In the genomic region with DNA sequence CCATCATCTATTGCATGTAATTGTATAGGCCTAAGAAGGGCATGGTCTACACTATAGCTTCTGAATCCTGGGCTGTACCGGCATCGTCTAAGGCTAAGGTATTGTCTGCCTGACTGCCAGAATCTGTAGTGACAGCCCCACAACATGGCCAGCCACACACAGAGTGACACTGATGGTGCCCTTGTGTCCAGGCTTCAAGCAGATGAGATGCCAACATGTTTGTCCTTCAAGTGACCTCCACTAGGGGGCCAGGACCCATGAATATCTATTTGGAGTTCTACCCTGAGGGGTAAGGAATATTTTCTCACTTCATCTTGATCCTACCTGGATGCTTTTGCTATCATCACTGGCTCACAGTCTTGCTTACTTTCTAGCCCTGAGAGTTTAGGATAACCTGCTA, we compare ENCODE assay signal across 11 cellular contexts. TPM values are rescaled to one million over a fixed set of nuclear protein-coding genes. Genes with fewer than 3 reads are reported as not detected.
DNase-seq lines count a peak whose midpoint lies in the region; ATAC-seq, FAIRE-seq and TF ChIP-seq lines count a peak whose summit lies in the region.
"Had no signal": no experiment of that assay in that cellular context is flagged by ENCODE, and none has a peak within 500 bp of the region (broad histone marks: within the 10 kb centered on the region; RNA-seq: fewer than 3 reads in every experiment).

No MANE protein-coding gene starts in this region.

- peak; percentile 40 for TF ChIP-seq CTCF in A549 (IDR thresholded peaks at IDR 0.05)
- TF ChIP-seq CTCF in DOHH2 (IDR thresholded peaks at IDR 0.05; ENCODE audit: low read depth, low read length, poor library complexity, severe bottlenecking) = peak; percentile 82
- peak; percentile 45 for TF ChIP-seq CTCF in fibroblast of villous mesenchyme (IDR thresholded peaks at IDR 0.05; ENCODE audit: insufficient read depth, low read depth, low read length)
- TF ChIP-seq CTCF in gastroesophageal sphincter (IDR thresholded peaks at IDR 0.05) = no peak
- TF ChIP-seq CTCF in gastrocnemius medialis (IDR thresholded peaks at IDR 0.05 in 4 of 5, conservative IDR thresholded peaks at IDR 0.05 in 1 of 5) = no peak

- H3K27me3 ChIP-seq in DOHH2 (ENCODE audit: control insufficient read depth, low read length) (peaks cover 6% of the 10 kb centered on the region; the same call in 1 of the 2 replicates), gastroesophageal sphincter (no peaks in the 10 kb centered on the region), MG63 (no peaks in the 10 kb centered on the region), gastrocnemius medialis (no peaks in the 10 kb centered on the region)

- TF ChIP-seq EP300 in A549 (IDR thresholded peaks at IDR 0.05) (no peak), gastroesophageal sphincter (IDR thresholded peaks at IDR 0.05) (no peak)

- peak; percentile 27 to 41; a peak in 2 of 5 replicates for TF ChIP-seq RAD21 in A549 (conservative IDR thresholded peaks at IDR 0.05 in 1 of 2, IDR thresholded peaks at IDR 0.05 in 1 of 2)

- no peaks in the 10 kb centered on the region for H3F3A ChIP-seq in DOHH2 (ENCODE audit: control insufficient read depth, insufficient read depth)

- H3K9me3 ChIP-seq in A549 = no peaks in the 10 kb centered on the region
- no peaks in the 10 kb centered on the region for H3K9me3 ChIP-seq in DOHH2 (ENCODE audit: control insufficient read depth, insufficient read depth, low read length)
- no peaks in the 10 kb centered on the region for H3K9me3 ChIP-seq in gastroesophageal sphincter
- no peaks in the 10 kb centered on the region for H3K9me3 ChIP-seq in MG63
- no peaks in the 10 kb centered on the region for H3K9me3 ChIP-seq in gastrocnemius medialis

- CTCF ChIA-PET in A549 (lab: Yijun Ruan, JAX) = no interaction called here

- ATAC-seq in A549 (peak; percentile 44 to 77; a peak in 4 of 6 replicates), gastroesophageal sphincter (no peak), gastrocnemius medialis (no peak), HG03039 (IDR thresholded peaks at IDR 0.05; ENCODE audit: unreplicated experiment) (no peak)

- WGBS in A549 (ENCODE audit: missing lambda C conversion rate) = 75% methylated on average over 2 of the region's 2 CpGs
- 100% methylated on average over 1 of the region's 2 CpGs; no CpG with 5 or more reads in 1 of the 2 donors for WGBS in gastroesophageal sphincter (ENCODE audit: low coverage in 1 of 2), 2 donors

- intact Hi-C loops in gastrocnemius medialis (cut with DNase I; ENCODE audit: low total_unique reads) = no loop called here

- no peak for FAIRE-seq in A549 (lab: Jason Lieb, UNC)
- FAIRE-seq: G401.6 had no signal

- H3K4me1 ChIP-seq in A549 (peaks cover 12% of the 10 kb centered on the region), DOHH2 (ENCODE audit: control insufficient read depth, low read length) (no peaks in the 10 kb centered on the region), gastroesophageal sphincter (no peaks in the 10 kb centered on the region), gastrocnemius medialis (peaks cover 0 to 16% of the 10 kb centered on the region in 2 donors)

- no peak overlapping the region for H3K4me3 ChIP-seq in A549
- no peak overlapping the region for H3K4me3 ChIP-seq in DOHH2 (ENCODE audit: low read length)
- no peak overlapping the region for H3K4me3 ChIP-seq in fibroblast of villous mesenchyme (ENCODE audit: low read depth, low read length)
- H3K4me3 ChIP-seq in gastroesophageal sphincter = no peak overlapping the region
- H3K4me3 ChIP-seq in MG63 = no peak overlapping the region
- H3K4me3 ChIP-seq in gastrocnemius medialis = no peak overlapping the region

- peak; percentile 26 to 29 for DNase-seq in A549 (ENCODE audit: low read depth in 1 of 2, low spot score in 1 of 2)
- peak; percentile 67 for DNase-seq in OCI-M1 (lab: John Stamatoyannopoulos, UW)
- no peak for DNase-seq in fibroblast of villous mesenchyme (ENCODE audit: low read depth)
- no peak for DNase-seq in MG63
- no peak for DNase-seq in gastrocnemius medialis
- DNase-seq: caudate nucleus had no signal

- no peak for TF ChIP-seq POLR2A in A549 (IDR thresholded peaks at IDR 0.05; ENCODE audit: low read length)
- TF ChIP-seq POLR2A in gastroesophageal sphincter (IDR thresholded peaks at IDR 0.05) = no peak
- no peak for TF ChIP-seq POLR2A in gastrocnemius medialis (IDR thresholded peaks at IDR 0.05)

- no peak overlapping the region for H3K4me2 ChIP-seq in A549
- H3K4me2 ChIP-seq in DOHH2 (ENCODE audit: low read length) = no peak overlapping the region

- POLR2A ChIA-PET in A549 (lab: Yijun Ruan, JAX) = no interaction called here

- in situ Hi-C loops in gastrocnemius medialis (cut with MboI; ENCODE audit: low sequenced_read_pairs in 4 of 4) = no loop called here

- H3K79me2 ChIP-seq in DOHH2 (ENCODE audit: control insufficient read depth, low read length) = no peaks in the 10 kb centered on the region

- H3K27ac ChIP-seq in A549 (no peak overlapping the region), DOHH2 (ENCODE audit: low read depth, low read length) (no peak overlapping the region), gastroesophageal sphincter (no peak overlapping the region), gastrocnemius medialis (no peak overlapping the region)

- H4K20me1 ChIP-seq in DOHH2 (ENCODE audit: control insufficient read depth, insufficient read depth, low read depth, low read length) = no peaks in the 10 kb centered on the region

- H3K36me3 ChIP-seq in DOHH2 (ENCODE audit: control insufficient read depth, low read length) = no peaks in the 10 kb centered on the region
- peaks cover 0 to 19% of the 10 kb centered on the region in 2 donors for H3K36me3 ChIP-seq in gastroesophageal sphincter
- no peaks in the 10 kb centered on the region for H3K36me3 ChIP-seq in MG63
- H3K36me3 ChIP-seq in gastrocnemius medialis = no peaks in the 10 kb centered on the region

- no peaks in the 10 kb centered on the region for H3K9me2 ChIP-seq in DOHH2 (replicated peaks; ENCODE audit: control insufficient read depth, low read length)

TF ChIP-seq in A549, 52 proteins besides CTCF, POLR2A, EP300 and RAD21:
- TF ChIP-seq TFCP2L1 (CRISPR knock-in tag; IDR thresholded peaks at IDR 0.05) (no peak), JUN (IDR thresholded peaks at IDR 0.05) (no peak), SMC3 (IDR thresholded peaks at IDR 0.05) (0 out of 3 replicates have a peak, but pooled peaks have one; percentile 38), HEYL (CRISPR knock-in tag; IDR thresholded peaks at IDR 0.05) (no peak)
TF ChIP-seq in A549: peak in this region for 1.

RNA-seq across cellular contexts. Expression of gene CYP3A7, which starts 1.5 kb away (rescaled TPM):
- polyA plus RNA-seq in A549 (2011; rRNA removed) (0.16 and 0.34 TPM in 2 replicates), A549 (2017; fragmentation: RNase III; extraction: RNeasy Plus Mini Kit Qiagen cat#74134 plus additional on column Dnase treatment) (0.14 TPM in 1 of 3 replicates, not detected in the others)
- polyA plus RNA-seq in A549 (2012; cell fraction: cytosol; rRNA removed) = not detected in 2 replicates
- not detected in 2 replicates for polyA plus RNA-seq in A549 (2012; cell fraction: nucleus; rRNA removed)
- polyA minus RNA-seq in A549 (2011; rRNA and poly(A)+ RNA removed) = not detected in 2 replicates
- total RNA-seq in fibroblast of villous mesenchyme (not detected in 2 replicates), gastroesophageal sphincter (not detected), gastrocnemius medialis (1 to 10 TPM in 1 of 4 donors, under 1 TPM in 1, not detected in 2; 0.26 to 1.7 TPM)
- total RNA-seq in MG63 (2014; rRNA removed; shearing (Covaris generic); ENCODE audit: low replicate concordance) = not detected in 2 replicates
- total RNA-seq: renal cortical epithelial cell had no signal

RNA-seq across cellular contexts. Expression of gene CYP3A4, which starts 50.5 kb away (rescaled TPM):
- not detected in 2 replicates for polyA plus RNA-seq in A549 (2011; rRNA removed)
- not detected in 2 replicates for polyA plus RNA-seq in A549 (2012; cell fraction: cytosol; rRNA removed)
- polyA plus RNA-seq in A549 (2012; cell fraction: nucleus; rRNA removed) = not detected in 2 replicates
- 0.03 TPM in 1 of 3 replicates, not detected in the others for polyA plus RNA-seq in A549 (2017; fragmentation: RNase III; extraction: RNeasy Plus Mini Kit Qiagen cat#74134 plus additional on column Dnase treatment)
- not detected in 2 replicates for polyA minus RNA-seq in A549 (2011; rRNA and poly(A)+ RNA removed)
- total RNA-seq in fibroblast of villous mesenchyme = not detected in 2 replicates
- total RNA-seq in gastroesophageal sphincter = not detected
- not detected in 2 replicates for total RNA-seq in MG63 (2014; rRNA removed; shearing (Covaris generic); ENCODE audit: low replicate concordance)
- 100 to 1,000 TPM in 1 of 4 donors, 1 to 10 TPM in 1, under 1 TPM in 1, not detected in 1; 0.71 to 107 (median 2.2) TPM for total RNA-seq in gastrocnemius medialis
- total RNA-seq: renal cortical epithelial cell had no signal

RNA-seq across cellular contexts. Expression of gene CYP3A5, which starts 53.7 kb away (rescaled TPM):
- 9.7 and 12.2 TPM in 2 replicates for polyA plus RNA-seq in A549 (2011; rRNA removed)
- 0.26 and 0.52 TPM in 2 replicates for polyA plus RNA-seq in A549 (2012; cell fraction: cytosol; rRNA removed)
- 1.6 and 2.2 TPM in 2 replicates for polyA plus RNA-seq in A549 (2012; cell fraction: nucleus; rRNA removed)
- 2.2 to 2.3 TPM (median 2.3 TPM) in 3 replicates for polyA plus RNA-seq in A549 (2017; fragmentation: RNase III; extraction: RNeasy Plus Mini Kit Qiagen cat#74134 plus additional on column Dnase treatment)
- 8.1 and 13.1 TPM in 2 replicates for polyA minus RNA-seq in A549 (2011; rRNA and poly(A)+ RNA removed)
- under 0.01 and 0.43 TPM in 2 replicates for total RNA-seq in fibroblast of villous mesenchyme
- total RNA-seq in gastroesophageal sphincter = 1 to 10 TPM in 3 of 4 donors, under 1 TPM in 1; 0.47 to 5.3 (median 1.9) TPM
- total RNA-seq in MG63 (2014; rRNA removed; shearing (Covaris generic); ENCODE audit: low replicate concordance) = not detected in 2 replicates
- 1 to 10 TPM in 2 of 4 donors, under 1 TPM in 1, not detected in 1; 0.70 to 9.2 (median 1.8) TPM for total RNA-seq in gastrocnemius medialis

Comparison
In these comparisons a context has a peak if more than half of its experiments do, and no peak if none do; other contexts are left out.
1. ATAC-seq: peak in A549 (2 of 2); none in gastroesophageal sphincter (single experiment), gastrocnemius medialis (0 of 2) and HG03039 (single experiment).
2. DNase-seq: peak in A549 (2 of 2) and OCI-M1 (single experiment); none in fibroblast of villous mesenchyme (single experiment), MG63 (single experiment) and gastrocnemius medialis (0 of 2).
3. CTCF ChIP-seq: peak in A549 (single experiment), DOHH2 (single experiment) and fibroblast of villous mesenchyme (single experiment); none in gastroesophageal sphincter (0 of 4) and gastrocnemius medialis (0 of 5).